In genomic region chr14:89681086-89682018, GRCh38 we compare ENCODE assay signal across 8 cellular contexts.
DNase-seq lines count a peak whose midpoint lies in the region; ATAC-seq and TF ChIP-seq lines count a peak whose summit lies in the region.

No MANE protein-coding gene starts in this region.

- peak overlapping the region; percentile 84 to 85 for H3K27ac Mint-ChIP-seq in activated naive CD4-positive, alpha-beta T cell treated with anti-CD3 and anti-CD28 coated beads, Interleukin-2, amount 50 U/mL, for 72 hours

- no peak overlapping the region for H3K9ac ChIP-seq in DND-41 (ENCODE audit: low read depth, low read length)

- H3K9me3 ChIP-seq in DND-41 (ENCODE audit: insufficient read depth, low read length, severe bottlenecking), result peaks cover 24% of the 10 kb centered on the region
- H3K9me3 ChIP-seq in KOPT-K1 (ENCODE audit: insufficient read depth, low read length, poor library complexity, severe bottlenecking), result peaks cover 25% of the 10 kb centered on the region

- no peak overlapping the region for H3K4me3 ChIP-seq in DND-41 (ENCODE audit: low read depth in 1 of 2, low read length in 2 of 2)

- H3K27ac ChIP-seq in DND-41 (ENCODE audit: low read length) (peak overlapping the region; percentile 43), KOPT-K1 (ENCODE audit: low read depth, low read length, poor library complexity, severe bottlenecking) (peak overlapping the region; percentile 46)

- ATAC-seq in DND-41 (ENCODE audit: insufficient read depth, low read depth), result peak; percentile 93
- peak; percentile 78 for ATAC-seq in GM21526 (IDR thresholded peaks at IDR 0.05; ENCODE audit: low FRiP score, unreplicated experiment)
- ATAC-seq in activated naive CD4-positive, alpha-beta T cell treated with anti-CD3 and anti-CD28 coated beads, Interleukin-2, amount 50 U/mL, for 72 hours, result peak; percentile 92 to 93

- TF ChIP-seq CTCF in DND-41 (IDR thresholded peaks at IDR 0.05; ENCODE audit: borderline replicate concordance, extremely low read depth, low read length, poor library complexity, severe bottlenecking), result no peak

- H2AFZ ChIP-seq in DND-41 (ENCODE audit: low read depth, low read length), result 0 out of 2 replicates have a peak overlapping the region, but pooled peaks have one; percentile 57

- peak overlapping the region; percentile 10 for H3K4me2 ChIP-seq in DND-41 (ENCODE audit: insufficient read depth, low read length)

- no peaks in the 10 kb centered on the region for H3K79me2 ChIP-seq in DND-41 (ENCODE audit: insufficient read depth, low read length)

- peaks cover 21 to 33% of the 10 kb centered on the region in 2 donors for H3K36me3 Mint-ChIP-seq in activated naive CD4-positive, alpha-beta T cell treated with anti-CD3 and anti-CD28 coated beads, Interleukin-2, amount 50 U/mL, for 72 hours

- DNase-seq in DND-41 (peak; percentile 46), DMS79 treated with DMSO at 0.1 percent for 48 hours (lab: John Stamatoyannopoulos, UW) (no peak), HuH-7.5 (ENCODE audit: low spot score) (no peak), NCI-H146 (lab: John Stamatoyannopoulos, UW) (no peak)
- peak; percentile 40 to 65 for DNase-seq in activated naive CD4-positive, alpha-beta T cell treated with anti-CD3 and anti-CD28 coated beads, Interleukin-2, amount 50 U/mL, for 72 hours (ENCODE audit: low spot score in 2 of 2)
- DNase-seq in stimulated activated CD4-positive, alpha-beta T cell treated with anti-CD3 and anti-CD28 coated beads, Interleukin-1b, Interleukin-23, amount 100 ng/mL, for 4 hours (ENCODE audit: low read depth in 2 of 2), result peak; percentile 30 to 35

- peaks cover 14 to 22% of the 10 kb centered on the region in 2 donors for H3K9me3 Mint-ChIP-seq in activated naive CD4-positive, alpha-beta T cell treated with anti-CD3 and anti-CD28 coated beads, Interleukin-2, amount 50 U/mL, for 72 hours

- H4K20me1 ChIP-seq in DND-41 (ENCODE audit: insufficient read depth, low read length), result no peaks in the 10 kb centered on the region

- no peaks in the 10 kb centered on the region for H3K27me3 ChIP-seq in DND-41 (ENCODE audit: insufficient read depth, low read length, poor library complexity)

- peaks cover 26% of the 10 kb centered on the region for H3K4me1 ChIP-seq in DND-41 (ENCODE audit: insufficient read depth, low read length)

- H3K36me3 ChIP-seq in DND-41 (ENCODE audit: insufficient read depth, low read length), result no peaks in the 10 kb centered on the region
- H3K36me3 ChIP-seq in KOPT-K1 (ENCODE audit: insufficient read depth, low read length), result no peaks in the 10 kb centered on the region

Comparison
In these comparisons a context has a peak if more than half of its experiments do, and no peak if none do; other contexts are left out.
1. DNase-seq: peak in DND-41 (single experiment), activated naive CD4-positive, alpha-beta T cell treated with anti-CD3 and anti-CD28 coated beads, Interleukin-2, amount 50 U/mL, for 72 hours (2 of 2) and stimulated activated CD4-positive, alpha-beta T cell treated with anti-CD3 and anti-CD28 coated beads, Interleukin-1b, Interleukin-23, amount 100 ng/mL, for 4 hours (2 of 2); none in DMS79 treated with DMSO at 0.1 percent for 48 hours (single experiment), HuH-7.5 (single experiment) and NCI-H146 (single experiment).
2. Peak in every context shown above with its lines, with median percentiles within 50 percentile points of each other: ATAC-seq.